In the genomic region with DNA sequence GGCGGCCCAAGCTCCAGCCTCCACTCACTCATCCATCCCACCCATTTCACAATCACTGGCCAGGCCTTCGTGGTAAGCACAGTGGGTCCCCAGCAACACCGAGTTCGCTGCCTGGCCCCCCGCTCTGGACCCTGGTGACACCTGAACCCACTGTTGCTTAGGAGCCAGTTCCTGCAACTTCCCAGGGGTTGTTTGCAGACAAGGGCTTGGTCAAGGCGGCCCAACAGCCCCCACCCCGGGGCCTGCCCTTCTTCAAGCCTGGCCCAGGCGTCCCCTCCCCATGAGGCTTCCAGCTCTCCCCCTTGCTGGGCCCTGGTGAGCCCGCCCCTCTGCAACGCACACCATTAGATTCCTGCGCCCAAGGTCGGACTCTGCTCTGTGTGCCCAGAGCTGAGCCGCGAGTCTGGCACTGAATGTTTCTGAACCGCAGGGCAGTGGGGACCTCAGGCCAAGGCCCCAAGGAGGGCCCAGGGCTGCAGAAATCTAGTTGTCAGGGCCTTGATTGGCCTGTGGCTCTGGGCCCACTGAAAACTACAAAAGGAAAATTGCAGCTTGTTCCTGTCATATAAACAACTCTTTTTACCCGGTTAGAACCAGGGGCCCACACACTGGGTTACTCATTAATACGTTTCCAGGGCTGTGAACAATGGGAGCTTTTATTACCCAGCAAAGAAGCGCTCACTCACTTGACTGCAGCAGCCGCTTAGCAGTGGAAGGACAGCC, we compare ENCODE assay signal across 1 cellular context.
TF ChIP-seq lines count a peak whose summit lies in the region.

No MANE protein-coding gene starts in this region.

TF ChIP-seq in HepG2, 621 proteins besides CTCF, POLR2A, EP300 and RAD21 (continued from another document and continues in another):
- TF ChIP-seq ZBTB46 (CRISPR knock-in tag; IDR thresholded peaks at IDR 0.05; ENCODE audit: borderline replicate concordance) (no peak), TRIM24 (CRISPR knock-in tag; IDR thresholded peaks at IDR 0.05) (no peak), ZNF615 (CRISPR knock-in tag; IDR thresholded peaks at IDR 0.05; ENCODE audit: borderline replicate concordance) (no peak), ADNP (CRISPR knock-in tag; IDR thresholded peaks at IDR 0.05) (no peak), ZFYVE20 (CRISPR knock-in tag; IDR thresholded peaks at IDR 0.05; ENCODE audit: borderline replicate concordance, low read depth) (no peak), POLR2AphosphoS5 (IDR thresholded peaks at IDR 0.05; ENCODE audit: low read depth, low read length) (peak; percentile 77), ATF6 (CRISPR knock-in tag; conservative IDR thresholded peaks at IDR 0.05) (no peak), PRPF4 (IDR thresholded peaks at IDR 0.05; ENCODE audit: low read depth, low read length, poor library complexity, severe bottlenecking) (no peak), FOSL2 (CRISPR knock-in tag; IDR thresholded peaks at IDR 0.05) (peak; percentile 54; the same call in 1 of the 2 replicates), ZNF598 (CRISPR knock-in tag; IDR thresholded peaks at IDR 0.05; ENCODE audit: borderline replicate concordance) (no peak), CREM (IDR thresholded peaks at IDR 0.05) (peak; percentile 76), CREM (CRISPR knock-in tag; IDR thresholded peaks at IDR 0.05) (no peak), NR2F6 (IDR thresholded peaks at IDR 0.05) (peak; percentile 62), NR2F6 (CRISPR knock-in tag; IDR thresholded peaks at IDR 0.05) (peak; percentile 62), ZNF546 (CRISPR knock-in tag; conservative IDR thresholded peaks at IDR 0.05) (no peak; the same call in 1 of the 2 replicates), ZNF720 (CRISPR knock-in tag; IDR thresholded peaks at IDR 0.05) (no peak), ZNF503 (CRISPR knock-in tag; IDR thresholded peaks at IDR 0.05) (peak; percentile 93), ZNF652 (CRISPR knock-in tag; IDR thresholded peaks at IDR 0.05; ENCODE audit: borderline replicate concordance, low read depth) (no peak), HMGXB4 (CRISPR knock-in tag; IDR thresholded peaks at IDR 0.05; ENCODE audit: borderline replicate concordance in 1 of 2, low read depth in 1 of 2) (peak in 1 of 2 experiments; percentile 83; a peak in 2 of 4 replicates), NFKB2 (CRISPR knock-in tag; IDR thresholded peaks at IDR 0.05; ENCODE audit: borderline replicate concordance) (peak; percentile 79; the same call in 1 of the 2 replicates), DZIP1 (CRISPR knock-in tag; IDR thresholded peaks at IDR 0.05) (no peak; the same call in 1 of the 2 replicates), ZFY (CRISPR knock-in tag; IDR thresholded peaks at IDR 0.05) (peak; percentile 94), NCOA1 (CRISPR knock-in tag; IDR thresholded peaks at IDR 0.05) (no peak), SALL2 (CRISPR knock-in tag; IDR thresholded peaks at IDR 0.05) (no peak; the same call in 1 of the 2 replicates), BORCS8-MEF2B (CRISPR knock-in tag; IDR thresholded peaks at IDR 0.05) (peak; percentile 65; the same call in 1 of the 2 replicates), PAWR (CRISPR knock-in tag; IDR thresholded peaks at IDR 0.05; ENCODE audit: borderline replicate concordance) (no peak), RAD51 (IDR thresholded peaks at IDR 0.05; ENCODE audit: borderline replicate concordance) (no peak), GZF1 (CRISPR knock-in tag; IDR thresholded peaks at IDR 0.05) (no peak; the same call in 1 of the 2 replicates), HBP1 (CRISPR knock-in tag; IDR thresholded peaks at IDR 0.05; ENCODE audit: low read depth) (peak; percentile 8; the same call in 1 of the 2 replicates), RCOR2 (CRISPR knock-in tag; IDR thresholded peaks at IDR 0.05) (peak; percentile 52; the same call in 1 of the 2 replicates), CBX5 (CRISPR knock-in tag; IDR thresholded peaks at IDR 0.05; ENCODE audit: borderline replicate concordance) (no peak), ZNF747 (CRISPR knock-in tag; IDR thresholded peaks at IDR 0.05; ENCODE audit: borderline replicate concordance) (no peak; the same call in 1 of the 2 replicates), CENPX (CRISPR knock-in tag; IDR thresholded peaks at IDR 0.05) (no peak), ZNF451 (CRISPR knock-in tag; IDR thresholded peaks at IDR 0.05) (no peak), ZFAT (CRISPR knock-in tag; conservative IDR thresholded peaks at IDR 0.05) (no peak), MEIS2 (CRISPR knock-in tag; IDR thresholded peaks at IDR 0.05) (peak; percentile 91), ARID2 (CRISPR knock-in tag; IDR thresholded peaks at IDR 0.05; ENCODE audit: borderline replicate concordance) (no peak), ETV5 (CRISPR knock-in tag; IDR thresholded peaks at IDR 0.05; ENCODE audit: borderline replicate concordance) (peak; percentile 35; the same call in 1 of the 2 replicates)
- TF ChIP-seq, protein P1, sequence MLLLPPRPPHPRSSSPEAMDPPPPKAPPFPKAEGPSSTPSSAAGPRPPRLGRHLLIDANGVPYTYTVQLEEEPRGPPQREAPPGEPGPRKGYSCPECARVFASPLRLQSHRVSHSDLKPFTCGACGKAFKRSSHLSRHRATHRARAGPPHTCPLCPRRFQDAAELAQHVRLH (CRISPR knock-in tag; IDR thresholded peaks at IDR 0.05; ENCODE audit: borderline replicate concordance, low read depth), result peak; percentile 58; the same call in 1 of the 2 replicates
- TF ChIP-seq, protein P2, sequence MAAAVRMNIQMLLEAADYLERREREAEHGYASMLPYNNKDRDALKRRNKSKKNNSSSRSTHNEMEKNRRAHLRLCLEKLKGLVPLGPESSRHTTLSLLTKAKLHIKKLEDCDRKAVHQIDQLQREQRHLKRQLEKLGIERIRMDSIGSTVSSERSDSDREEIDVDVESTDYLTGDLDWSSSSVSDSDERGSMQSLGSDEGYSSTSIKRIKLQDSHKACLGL (CRISPR knock-in tag; IDR thresholded peaks at IDR 0.05), result peak; percentile 59; the same call in 1 of the 2 replicates
- TF ChIP-seq, protein P3, sequence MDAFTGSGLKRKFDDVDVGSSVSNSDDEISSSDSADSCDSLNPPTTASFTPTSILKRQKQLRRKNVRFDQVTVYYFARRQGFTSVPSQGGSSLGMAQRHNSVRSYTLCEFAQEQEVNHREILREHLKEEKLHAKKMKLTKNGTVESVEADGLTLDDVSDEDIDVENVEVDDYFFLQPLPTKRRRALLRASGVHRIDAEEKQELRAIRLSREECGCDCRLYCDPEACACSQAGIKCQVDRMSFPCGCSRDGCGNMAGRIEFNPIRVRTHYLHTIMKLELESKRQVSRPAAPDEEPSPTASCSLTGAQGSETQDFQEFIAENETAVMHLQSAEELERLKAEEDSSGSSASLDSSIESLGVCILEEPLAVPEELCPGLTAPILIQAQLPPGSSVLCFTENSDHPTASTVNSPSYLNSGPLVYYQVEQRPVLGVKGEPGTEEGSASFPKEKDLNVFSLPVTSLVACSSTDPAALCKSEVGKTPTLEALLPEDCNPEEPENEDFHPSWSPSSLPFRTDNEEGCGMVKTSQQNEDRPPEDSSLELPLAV (CRISPR knock-in tag; conservative IDR thresholded peaks at IDR 0.05; ENCODE audit: low read depth), result no peak
- TF ChIP-seq, protein P4, sequence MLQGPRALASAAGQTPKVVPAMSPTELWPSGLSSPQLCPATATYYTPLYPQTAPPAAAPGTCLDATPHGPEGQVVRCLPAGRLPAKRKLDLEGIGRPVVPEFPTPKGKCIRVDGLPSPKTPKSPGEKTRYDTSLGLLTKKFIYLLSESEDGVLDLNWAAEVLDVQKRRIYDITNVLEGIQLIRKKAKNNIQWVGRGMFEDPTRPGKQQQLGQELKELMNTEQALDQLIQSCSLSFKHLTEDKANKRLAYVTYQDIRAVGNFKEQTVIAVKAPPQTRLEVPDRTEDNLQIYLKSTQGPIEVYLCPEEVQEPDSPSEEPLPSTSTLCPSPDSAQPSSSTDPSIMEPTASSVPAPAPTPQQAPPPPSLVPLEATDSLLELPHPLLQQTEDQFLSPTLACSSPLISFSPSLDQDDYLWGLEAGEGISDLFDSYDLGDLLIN (CRISPR knock-in tag; IDR thresholded peaks at IDR 0.05; ENCODE audit: borderline replicate concordance), result no peak; the same call in 1 of the 2 replicates
- TF ChIP-seq, protein P5, sequence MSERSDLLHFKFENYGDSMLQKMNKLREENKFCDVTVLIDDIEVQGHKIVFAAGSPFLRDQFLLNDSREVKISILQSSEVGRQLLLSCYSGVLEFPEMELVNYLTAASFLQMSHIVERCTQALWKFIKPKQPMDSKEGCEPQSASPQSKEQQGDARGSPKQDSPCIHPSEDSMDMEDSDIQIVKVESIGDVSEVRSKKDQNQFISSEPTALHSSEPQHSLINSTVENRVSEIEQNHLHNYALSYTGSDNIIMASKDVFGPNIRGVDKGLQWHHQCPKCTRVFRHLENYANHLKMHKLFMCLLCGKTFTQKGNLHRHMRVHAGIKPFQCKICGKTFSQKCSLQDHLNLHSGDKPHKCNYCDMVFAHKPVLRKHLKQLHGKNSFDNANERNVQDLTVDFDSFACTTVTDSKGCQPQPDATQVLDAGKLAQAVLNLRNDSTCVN (CRISPR knock-in tag; IDR thresholded peaks at IDR 0.05; ENCODE audit: borderline replicate concordance), result peak; percentile 57; the same call in 1 of the 2 replicates
